16 cellular contexts compared by ENCODE assay signal in the genomic region with DNA sequence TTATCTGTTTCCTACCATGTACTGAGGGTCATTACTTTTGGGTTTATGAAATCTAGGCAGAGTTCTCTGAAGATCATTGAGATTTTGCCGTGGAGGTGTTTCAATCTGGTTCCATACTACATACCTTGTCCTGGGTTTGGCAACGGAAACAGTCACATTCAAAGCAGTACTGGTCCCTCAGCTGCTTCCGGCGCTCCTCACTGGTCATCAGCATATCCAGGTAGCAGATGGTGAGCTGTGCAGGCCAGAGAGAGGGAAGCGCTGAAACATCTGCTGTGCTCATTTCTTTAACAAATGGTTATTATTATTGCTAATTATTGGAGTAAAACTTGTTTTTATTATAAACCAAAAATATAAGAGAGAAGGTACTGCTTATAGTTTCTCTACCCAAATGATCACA.
"Had no signal": no experiment of that assay in that cellular context is flagged by ENCODE, and none has a peak within 500 bp of the region (broad histone marks: within the 10 kb centered on the region; RNA-seq: fewer than 3 reads in every experiment).

No MANE protein-coding gene starts in this region.

- ATAC-seq: heart left ventricle; left colon; left ventricle myocardium superior; right lobe of liver; stimulated activated effector memory CD8-positive, alpha-beta T cell treated with anti-CD3 and anti-CD28 coated beads, Interleukin-12 subunit alpha, Interleukin-12 subunit beta, amount 100 ng/mL, for 72 hours; stimulated activated naive CD8-positive, alpha-beta T cell treated with anti-CD3 and anti-CD28 coated beads, Interleukin-15, Interleukin-2, amounts not matched to agents 100 U/mL and 50 U/mL, for 24 hours; upper lobe of right lung had no signal

- DNase-seq: effector CD8-positive, alpha-beta T cell; foreskin melanocyte; heart left ventricle; hippocampal formation; left colon; left ventricle myocardium superior; mesenchymal stem cell; midbrain; occipital lobe; right lobe of liver; stimulated activated CD4-positive, alpha-beta T cell treated with anti-CD3 and anti-CD28 coated beads, Interleukin-4, amount 100 ng/mL, for 1 hour; stimulated activated CD8-positive, alpha-beta memory T cell treated with anti-CD3 and anti-CD28 coated beads, Interleukin-4, amount 100 ng/mL, for 48 hours; stimulated activated naive CD8-positive, alpha-beta T cell treated with anti-CD3 and anti-CD28 coated beads, Interleukin-15, Interleukin-2, amounts not matched to agents 100 U/mL and 50 U/mL, for 24 hours; testis; upper lobe of right lung had no signal
